ENCODE assay signal across 20 cellular contexts in genomic region chr1:199357591-199357990, GRCh38.
"Had no signal": no experiment of that assay in that cellular context is flagged by ENCODE, and none has a peak within 500 bp of the region (broad histone marks: within the 10 kb centered on the region; RNA-seq: fewer than 3 reads in every experiment).

No MANE protein-coding gene starts in this region.

- H3K27me3 ChIP-seq: MG63, SJSA1 had no signal

- H3K4me1 ChIP-seq: SJSA1 had no signal

- DNase-seq: Karpas-422, KG1, MG63, NCI-H1092, NCI-H1436, NCI-H187, NCI-H2029, NCI-H2081 treated with DMSO at 0.1 percent for 48 hours, NCI-H2171, NCI-H226, NCI-H446, NCI-H510A, NCI-H526, Right ventricle myocardium superior, RPMI8226, SIG-M5 had no signal

- H3K4me3 ChIP-seq: MG63, SJSA1, SK-N-MC had no signal

- H3K9me3 ChIP-seq: MG63, SJSA1 had no signal

- H3K27ac ChIP-seq: SJSA1, SK-N-MC had no signal

- FAIRE-seq: HTR-8/SVneo, RCC 7860 had no signal

- H3K36me3 ChIP-seq: MG63, SJSA1 had no signal
